Comparison of ENCODE assay signal across 1 cellular context in genomic region chr10:116289652-116290051, GRCh38.
TF ChIP-seq lines count a peak whose summit lies in the region.

No MANE protein-coding gene starts in this region.

TF ChIP-seq in H1, 55 proteins besides CTCF, POLR2A, EP300 and RAD21:
- TF ChIP-seq CHD2 (IDR thresholded peaks at IDR 0.05; ENCODE audit: low read length) (no peak), MAX (IDR thresholded peaks at IDR 0.05) (no peak), SP1 (IDR thresholded peaks at IDR 0.05; ENCODE audit: low read depth, low read length) (no peak), SIRT6 (IDR thresholded peaks at IDR 0.05; ENCODE audit: low read length) (no peak), CHD1 (IDR thresholded peaks at IDR 0.05; ENCODE audit: low read depth, low read length) (no peak), KDM5A (IDR thresholded peaks at IDR 0.05; ENCODE audit: low read length) (no peak), SUZ12 (IDR thresholded peaks at IDR 0.05; ENCODE audit: low read length) (no peak), CEBPB (IDR thresholded peaks at IDR 0.05; ENCODE audit: low read depth, low read length) (no peak), POLR2AphosphoS5 (IDR thresholded peaks at IDR 0.05; ENCODE audit: low read depth, low read length) (no peak), CREB1 (IDR thresholded peaks at IDR 0.05) (no peak), SP2 (IDR thresholded peaks at IDR 0.05; ENCODE audit: low read length) (no peak), POU5F1 (IDR thresholded peaks at IDR 0.05; ENCODE audit: low read depth, low read length) (no peak), SRF (IDR thresholded peaks at IDR 0.05; ENCODE audit: low read depth, low read length) (no peak)
